ENCODE assay signal across 21 cellular contexts in the genomic region with DNA sequence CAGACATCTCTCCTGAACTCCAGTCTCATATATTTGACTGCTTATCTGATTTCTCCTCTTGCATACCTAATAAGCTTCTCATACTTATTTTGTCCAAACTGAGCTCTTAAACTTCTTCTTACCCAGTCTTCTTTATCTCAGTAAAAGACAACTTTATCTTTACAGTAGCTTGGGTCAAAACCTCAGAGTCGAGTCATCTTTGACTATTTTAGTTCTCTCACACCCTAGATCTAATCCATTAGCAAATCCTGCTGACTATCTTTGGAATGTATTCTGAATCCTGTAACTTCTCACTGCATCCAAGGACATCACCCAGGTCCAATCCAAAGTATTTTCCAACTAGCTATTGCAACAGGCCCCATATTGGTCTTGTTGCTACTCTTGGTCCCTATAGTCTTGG.
"Had no signal": no experiment of that assay in that cellular context is flagged by ENCODE, and none has a peak within 500 bp of the region (broad histone marks: within the 10 kb centered on the region; RNA-seq: fewer than 3 reads in every experiment).

No MANE protein-coding gene starts in this region.

- H3K27me3 Mint-ChIP-seq: activated naive CD8-positive, alpha-beta T cell; brain had no signal

- ATAC-seq: heart right ventricle; left lobe of liver; mucosa of descending colon; natural killer cell treated with Interleukin-12 subunit alpha and Interleukin-12 subunit beta and Interleukin-15 and Interleukin-18, amount 100 ng/mL, for 72 hours; T-helper 17 cell had no signal

- H3K36me3 ChIP-seq: heart right ventricle, tibial artery had no signal

- DNase-seq: activated CD4-positive, alpha-beta T cell treated with anti-CD3 and anti-CD28 coated beads, Interleukin-2, amount 50 U/mL, for 1 hour; activated CD8-positive, alpha-beta memory T cell treated with anti-CD3 and anti-CD28 coated beads for 24 hours; activated gamma-delta T cell treated with Interleukin-2 at 50 U/mL for 16 hours; amygdala; heart right ventricle; mammary epithelial cell; mucosa of descending colon; posterior cingulate gyrus; stimulated activated CD4-positive, alpha-beta T cell treated with anti-CD3 and anti-CD28 coated beads, Interleukin-4, amount 100 ng/mL, for 24 hours; stimulated activated naive CD4-positive, alpha-beta T cell; T-helper 17 cell; tibial artery had no signal

- H3K4me3 ChIP-seq: coronary artery, heart right ventricle, mucosa of descending colon, tibial artery had no signal

- H3K27ac ChIP-seq: coronary artery, heart right ventricle, tibial artery had no signal

- H3K27me3 ChIP-seq: heart right ventricle, tibial artery had no signal

- FAIRE-seq: frontal cortex, islet of Langerhans, urothelium cell line had no signal

- H3K9me3 Mint-ChIP-seq: brain; central memory CD8-positive, alpha-beta T cell; natural killer cell treated with Interleukin-12 subunit alpha and Interleukin-12 subunit beta and Interleukin-15 and Interleukin-18, amount 100 ng/mL, for 72 hours had no signal

- H3K9me3 ChIP-seq: heart right ventricle, mucosa of descending colon, tibial artery had no signal

- H3K27ac Mint-ChIP-seq: activated naive CD8-positive, alpha-beta T cell; brain; natural killer cell treated with Interleukin-12 subunit alpha and Interleukin-12 subunit beta and Interleukin-15 and Interleukin-18, amount 100 ng/mL, for 72 hours; T-helper 17 cell had no signal

- H3K4me3 Mint-ChIP-seq: activated naive CD8-positive, alpha-beta T cell; brain; central memory CD8-positive, alpha-beta T cell; natural killer cell treated with Interleukin-12 subunit alpha and Interleukin-12 subunit beta and Interleukin-15 and Interleukin-18, amount 100 ng/mL, for 72 hours; T-helper 17 cell had no signal

- H3K36me3 Mint-ChIP-seq: activated naive CD8-positive, alpha-beta T cell; brain; natural killer cell treated with Interleukin-12 subunit alpha and Interleukin-12 subunit beta and Interleukin-15 and Interleukin-18, amount 100 ng/mL, for 72 hours had no signal

- H3K4me1 Mint-ChIP-seq: brain; central memory CD8-positive, alpha-beta T cell had no signal
